Comparison of ENCODE assay signal across 31 cellular contexts in the genomic region with DNA sequence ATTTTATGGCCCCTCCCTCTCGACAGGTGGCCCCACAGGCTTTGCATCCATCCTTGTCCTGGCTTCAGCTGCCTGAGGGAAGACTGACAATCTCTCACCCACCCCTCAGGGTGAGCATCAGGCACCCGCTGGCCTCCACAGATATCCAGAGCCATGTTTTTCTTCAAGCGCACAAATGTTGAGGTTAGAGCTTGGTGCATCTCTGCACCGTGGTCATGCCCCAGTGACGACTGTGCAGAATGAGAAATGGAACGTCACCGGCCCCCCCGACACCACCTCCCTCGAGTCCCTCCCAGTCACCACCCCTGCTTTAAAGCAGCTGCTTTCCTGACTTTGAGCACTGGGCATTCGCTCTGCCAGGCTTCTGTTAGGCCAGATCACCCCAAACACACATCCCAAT. TPM values are rescaled to one million over a fixed set of nuclear protein-coding genes. Genes with fewer than 3 reads are reported as not detected.
"Had no signal": no experiment of that assay in that cellular context is flagged by ENCODE, and none has a peak within 500 bp of the region (broad histone marks: within the 10 kb centered on the region; RNA-seq: fewer than 3 reads in every experiment).

No MANE protein-coding gene starts in this region.

- H3K27ac Mint-ChIP-seq: activated B cell treated with CpG ODN at 0.5 μM for 24 hours; activated naive CD8-positive, alpha-beta T cell treated with anti-CD3 and anti-CD28 coated beads for 36 hours; effector memory CD8-positive, alpha-beta T cell; natural killer cell treated with Interleukin-12 subunit alpha and Interleukin-12 subunit beta and Interleukin-15 and Interleukin-18, amount 100 ng/mL, for 72 hours; stimulated activated naive B cell treated with anti-CD40 and anti-IgM and Interleukin-4, amounts not matched to agents 10 μg/mL and 1 μg/mL and 100 μg/mL, for 72 hours; T-cell had no signal

- H3K4me3 Mint-ChIP-seq: activated B cell treated with CpG ODN at 0.5 μM for 24 hours; activated naive CD8-positive, alpha-beta T cell treated with anti-CD3 and anti-CD28 coated beads for 36 hours; effector memory CD8-positive, alpha-beta T cell; natural killer cell treated with Interleukin-12 subunit alpha and Interleukin-12 subunit beta and Interleukin-15 and Interleukin-18, amount 100 ng/mL, for 72 hours; stimulated activated naive B cell treated with anti-CD40 and anti-IgM and Interleukin-4, amounts not matched to agents 10 μg/mL and 1 μg/mL and 100 μg/mL, for 72 hours; T-cell had no signal

- FAIRE-seq: keratinocyte, pancreas had no signal

- H3K4me1 ChIP-seq: gastrocnemius medialis, prostate gland had no signal

- H3K9me3 Mint-ChIP-seq: effector memory CD8-positive, alpha-beta T cell; natural killer cell treated with Interleukin-12 subunit alpha and Interleukin-12 subunit beta and Interleukin-15 and Interleukin-18, amount 100 ng/mL, for 72 hours had no signal

- H3K36me3 ChIP-seq: adrenal gland, ascending aorta, brain microvascular endothelial cell, gastrocnemius medialis, neutrophil, pancreas, prostate gland, stomach, tibial nerve had no signal

- H3K27ac ChIP-seq: adrenal gland, ascending aorta, brain microvascular endothelial cell, coronary artery, gastrocnemius medialis, neutrophil, pancreas, prostate gland, stomach, tibial nerve had no signal

- H3K9me3 ChIP-seq: ascending aorta, gastrocnemius medialis, neutrophil, pancreas, prostate gland had no signal

- H3K36me3 Mint-ChIP-seq: activated naive CD8-positive, alpha-beta T cell treated with anti-CD3 and anti-CD28 coated beads for 36 hours; natural killer cell treated with Interleukin-12 subunit alpha and Interleukin-12 subunit beta and Interleukin-15 and Interleukin-18, amount 100 ng/mL, for 72 hours; T-cell had no signal

- H3K27me3 Mint-ChIP-seq: activated naive CD8-positive, alpha-beta T cell treated with anti-CD3 and anti-CD28 coated beads for 36 hours had no signal

- H3K4me1 Mint-ChIP-seq: activated naive CD8-positive, alpha-beta T cell treated with anti-CD3 and anti-CD28 coated beads for 36 hours; T-cell had no signal

- H3K4me3 ChIP-seq: adrenal gland, ascending aorta, coronary artery, gastrocnemius medialis, pancreas, prostate gland, stomach, tibial nerve had no signal

- ATAC-seq: effector memory CD8-positive, alpha-beta T cell; gastrocnemius medialis; left colon; natural killer cell treated with Interleukin-12 subunit alpha and Interleukin-12 subunit beta and Interleukin-15 and Interleukin-18, amount 100 ng/mL, for 72 hours; pancreas; stimulated activated naive B cell treated with anti-CD40 and anti-IgM and Interleukin-4, amounts not matched to agents 10 μg/mL and 1 μg/mL and 100 μg/mL, for 72 hours; T-cell had no signal

- H3K27me3 ChIP-seq: adrenal gland, ascending aorta, brain microvascular endothelial cell, gastrocnemius medialis, neutrophil, pancreas, stomach, tibial nerve had no signal

- DNase-seq: activated B cell treated with CpG ODN at 0.5 μM for 24 hours; activated CD4-positive, alpha-beta T cell treated with anti-CD3 and anti-CD28 coated beads, Interleukin-2, amount 50 U/mL, for 1 hour; activated effector memory CD4-positive, alpha-beta T cell treated with Interleukin-2 at 50 U/mL for 16 hours; activated naive CD4-positive, alpha-beta T cell treated with Interleukin-2 at 50 U/mL for 16 hours; activated naive CD8-positive, alpha-beta T cell treated with anti-CD3 and anti-CD28 coated beads for 36 hours; activated T-cell treated with anti-CD3 and anti-CD28 coated beads for 4 hours; adrenal gland; brain microvascular endothelial cell; effector memory CD8-positive, alpha-beta T cell; erythroblast; gastrocnemius medialis; hippocampal formation; left colon; mammary epithelial cell; midbrain; pancreas; retina; stimulated activated CD4-positive, alpha-beta T cell treated with anti-CD3 and anti-CD28 coated beads, Interleukin-15, amount 100 ng/mL, for 24 hours; stimulated activated CD4-positive, alpha-beta T cell treated with anti-CD3 and anti-CD28 coated beads, Interleukin-2, amount 100 ng/mL, for 24 hours; stimulated activated naive B cell treated with anti-CD40 and anti-IgM and Interleukin-4, amounts not matched to agents 10 μg/mL and 1 μg/mL and 100 μg/mL, for 72 hours; stomach; T-cell had no signal

RNA-seq across cellular contexts. Expression of gene CEP295NL, which starts 42.0 kb away (rescaled TPM):
- total RNA-seq: natural killer cell treated with Interleukin-12 subunit alpha and Interleukin-12 subunit beta and Interleukin-15 and Interleukin-18, amount 100 ng/mL, for 72 hours; T-helper 2 cell treated with Interferon-gamma antibody and Interleukin-4, amounts not matched to agents 100 ng/mL and 5 ng/mL, for 36 hours had no signal
- polyA plus RNA-seq: keratinocyte, liver, mammary epithelial cell had no signal
